ENCODE assay signal across 8 cellular contexts in genomic region chr1:226677121-226678020, GRCh38.
DNase-seq lines count a peak whose midpoint lies in the region; ATAC-seq and TF ChIP-seq lines count a peak whose summit lies in the region.

No MANE protein-coding gene starts in this region.

- peak overlapping the region; percentile 64 for H3K4me2 ChIP-seq in SU-DHL-6 (ENCODE audit: low read depth, low read length, poor library complexity, severe bottlenecking)

- no peaks in the 10 kb centered on the region for H4K20me1 ChIP-seq in SU-DHL-6 (ENCODE audit: low read depth, low read length)

- H3K27me3 ChIP-seq in SU-DHL-6 (ENCODE audit: low read length), result no peaks in the 10 kb centered on the region

- H3K79me2 ChIP-seq in SU-DHL-6 (ENCODE audit: insufficient read depth, low read length), result peaks cover 17% of the 10 kb centered on the region; the same call in 1 of the 2 replicates

- no peak overlapping the region for H2AFZ ChIP-seq in SU-DHL-6 (ENCODE audit: low read depth, low read length, severe bottlenecking)

- H3K36me3 ChIP-seq in SU-DHL-6 (ENCODE audit: low read length), result no peaks in the 10 kb centered on the region

- peak; percentile 66 for DNase-seq in Daoy (ENCODE audit: low read depth)
- DNase-seq in astrocyte of the cerebellum (ENCODE audit: low read depth), result peak; percentile 70
- DNase-seq in hippocampal formation (lab: John Stamatoyannopoulos, UW), result peak; percentile 74 to 82
- DNase-seq in stimulated activated CD4-positive, alpha-beta T cell treated with anti-CD3 and anti-CD28 coated beads, Interleukin-1b, Interleukin-23, amount 100 ng/mL, for 4 hours (ENCODE audit: low read depth in 2 of 2), result peak; percentile 43 to 56
- DNase-seq in iPS-NIHi7 (ENCODE audit: extremely low spot score), result no peak
- DNase-seq in SW480 (ENCODE audit: low spot score), result no peak

- peak overlapping the region; percentile 29 for H3K4me3 ChIP-seq in SU-DHL-6 (ENCODE audit: insufficient read depth, low read length, poor library complexity, severe bottlenecking)
- H3K4me3 ChIP-seq in astrocyte of the cerebellum (ENCODE audit: low read depth, low read length), result no peak overlapping the region

- peak overlapping the region; percentile 53 for H3K9ac ChIP-seq in SU-DHL-6 (ENCODE audit: low read length)

- TF ChIP-seq CTCF in SU-DHL-6 (IDR thresholded peaks at IDR 0.05; ENCODE audit: insufficient read depth, low read length, poor library complexity, severe bottlenecking) (no peak), astrocyte of the cerebellum (IDR thresholded peaks at IDR 0.05; ENCODE audit: low read depth, low read length, missing control alignments) (peak; percentile 17)

- in situ Hi-C loops in astrocyte of the cerebellum (cut with HindIII; ENCODE audit: low sequenced_read_pairs), result no loop called here

- ATAC-seq in HG03103 (IDR thresholded peaks at IDR 0.05; ENCODE audit: low read depth, unreplicated experiment), result peak; percentile 29

- H3K9me2 ChIP-seq in SU-DHL-6 (replicated peaks; ENCODE audit: insufficient read depth, low read length), result no peaks in the 10 kb centered on the region

- H3F3A ChIP-seq in SU-DHL-6 (ENCODE audit: insufficient read depth), result peaks cover 67% of the 10 kb centered on the region

- H3K9me3 ChIP-seq in SU-DHL-6 (ENCODE audit: insufficient read depth, low read length), result no peaks in the 10 kb centered on the region

- peak overlapping the region; percentile 92 for H3K27ac ChIP-seq in SU-DHL-6 (ENCODE audit: low read depth, low read length)

Comparison
In these comparisons a context has a peak if more than half of its experiments do, and no peak if none do; other contexts are left out.
1. DNase-seq: peak in Daoy (single experiment), astrocyte of the cerebellum (single experiment), hippocampal formation (2 of 2) and stimulated activated CD4-positive, alpha-beta T cell treated with anti-CD3 and anti-CD28 coated beads, Interleukin-1b, Interleukin-23, amount 100 ng/mL, for 4 hours (2 of 2); none in iPS-NIHi7 (single experiment) and SW480 (single experiment).